In genomic region chr19:55407625-55408319, GRCh38 we compare ENCODE assay signal across 8 cellular contexts. TPM values are rescaled to one million over a fixed set of nuclear protein-coding genes. Genes with fewer than 3 reads are reported as not detected.
DNase-seq lines count a peak whose midpoint lies in the region; ATAC-seq and TF ChIP-seq lines count a peak whose summit lies in the region.

Gene UBE2S, minus strand, starts transcription at chr19:55407788. Its CDS starts 199 bp downstream, at chr19:55407589.

- H3K79me2 ChIP-seq in OCI-LY3 (ENCODE audit: low read length): peaks cover 42% of the 10 kb centered on the region

- peak within 1 kb of the TSS; percentile 97 for H3K9ac ChIP-seq in OCI-LY3 (ENCODE audit: low read length)

- no peaks in the 10 kb centered on the region for H3K27me3 ChIP-seq in OCI-LY3 (ENCODE audit: low read depth, low read length)

- H3K9me3 ChIP-seq in OCI-LY3 (ENCODE audit: insufficient read depth, low read length): peaks cover 3% of the 10 kb centered on the region

- H3K36me3 Mint-ChIP-seq in endothelial cell (ENCODE audit: low read depth, unreplicated experiment): peaks cover 27% of the 10 kb centered on the region

- peaks cover 41% of the 10 kb centered on the region for H3K36me3 ChIP-seq in OCI-LY3 (replicated peaks; ENCODE audit: low read depth, low read length)

- DNase-seq in D341Med (ENCODE audit: low spot score) (peak; percentile 99), HuH-7 (ENCODE audit: low spot score) (peak; percentile 100), endothelial cell (ENCODE audit: low spot score) (peak; percentile 94), midbrain (lab: John Stamatoyannopoulos, UW) (peak; percentile 99)
- peak; percentile 99 for DNase-seq in activated CD8-positive, alpha-beta memory T cell treated with anti-CD3 and anti-CD28 coated beads, Interleukin-2, amount 50 U/mL, for 48 hours
- DNase-seq in stimulated activated CD8-positive, alpha-beta memory T cell treated with anti-CD3 and anti-CD28 coated beads, Interleukin-2, amount 100 ng/mL, for 1 hour (ENCODE audit: low read depth in 2 of 2): peak; percentile 90 to 93

- peak within 1 kb of the TSS; percentile 87 for H3K27ac ChIP-seq in OCI-LY3 (ENCODE audit: low read length)

- peaks cover 33% of the 10 kb centered on the region for H4K20me1 ChIP-seq in OCI-LY3 (ENCODE audit: insufficient read depth, low read length)

- H2AFZ ChIP-seq in OCI-LY3 (ENCODE audit: low read depth, low read length): peak within 1 kb of the TSS; percentile 83; the same call in 1 of the 2 replicates

- peaks cover 13% of the 10 kb centered on the region for H3K27me3 Mint-ChIP-seq in endothelial cell (ENCODE audit: unreplicated experiment)

- peaks cover 9% of the 10 kb centered on the region for H3K9me3 Mint-ChIP-seq in endothelial cell (ENCODE audit: unreplicated experiment)

- ATAC-seq in GM21515 (IDR thresholded peaks at IDR 0.05; ENCODE audit: unreplicated experiment): peak; percentile 84

- peak within 1 kb of the TSS; percentile 93 for H3K4me3 Mint-ChIP-seq in endothelial cell (ENCODE audit: unreplicated experiment)

- H3K4me1 Mint-ChIP-seq in endothelial cell (ENCODE audit: unreplicated experiment): peaks cover 14% of the 10 kb centered on the region

- peaks cover 19% of the 10 kb centered on the region for H3K4me1 ChIP-seq in OCI-LY3 (ENCODE audit: low read length)

- H3K4me2 ChIP-seq in OCI-LY3 (ENCODE audit: low read length): peak within 1 kb of the TSS; percentile 86

- peak within 1 kb of the TSS; percentile 86 for H3K4me3 ChIP-seq in OCI-LY3 (ENCODE audit: low read length)

- TF ChIP-seq CTCF in OCI-LY3 (IDR thresholded peaks at IDR 0.05; ENCODE audit: low read depth, low read length) (no peak), endothelial cell (IDR thresholded peaks at IDR 0.05; ENCODE audit: unreplicated experiment) (no peak)

- peak within 1 kb of the TSS; percentile 90 for H3K27ac Mint-ChIP-seq in endothelial cell (ENCODE audit: unreplicated experiment)

RNA-seq across cellular contexts. Expression of gene UBE2S, which starts in this region (rescaled TPM):
- total RNA-seq in endothelial cell (ENCODE audit: unreplicated experiment): 56.2 TPM

Comparison
In these comparisons a context has a peak if more than half of its experiments do, and no peak if none do; other contexts are left out.
1. Peak in every context shown above with its lines: DNase-seq, ATAC-seq, H3K4me3 ChIP-seq and H3K27ac ChIP-seq.